In genomic region chr11:132921597-132921996, GRCh38 we compare ENCODE assay signal across 30 cellular contexts.
"Had no signal": no experiment of that assay in that cellular context is flagged by ENCODE, and none has a peak within 500 bp of the region (broad histone marks: within the 10 kb centered on the region; RNA-seq: fewer than 3 reads in every experiment).

No MANE protein-coding gene starts in this region.

- H3K27ac Mint-ChIP-seq: natural killer cell; neural progenitor cell; progenitor cell of endocrine pancreas; stimulated activated memory B cell treated with anti-CD40 and anti-IgM and Interleukin-4, amounts not matched to agents 10 μg/mL and 1 μg/mL and 100 μg/mL, for 72 hours; stimulated activated naive CD8-positive, alpha-beta T cell treated with anti-CD3 and anti-CD28 coated beads, Interleukin-15, amount 100 ng/mL, for 72 hours; type B pancreatic cell had no signal

- H3K4me1 Mint-ChIP-seq: natural killer cell; stimulated activated memory B cell treated with anti-CD40 and anti-IgM and Interleukin-4, amounts not matched to agents 10 μg/mL and 1 μg/mL and 100 μg/mL, for 72 hours; stimulated activated naive CD8-positive, alpha-beta T cell treated with anti-CD3 and anti-CD28 coated beads, Interleukin-15, amount 100 ng/mL, for 72 hours had no signal

- H3K4me2 ChIP-seq: neural progenitor cell, smooth muscle cell had no signal

- DNase-seq: natural killer cell; occipital lobe; ovary; posterior cingulate gyrus; psoas muscle; right cardiac atrium; spleen; stimulated activated CD4-positive, alpha-beta T cell treated with anti-CD3 and anti-CD28 coated beads, Interleukin-12 subunit alpha, Interleukin-12 subunit beta, amount 100 ng/mL, for 4 hours; stimulated activated CD4-positive, alpha-beta T cell treated with anti-CD3 and anti-CD28 coated beads, Interleukin-1b, Interleukin-23, amount 100 ng/mL, for 48 hours; stimulated activated CD4-positive, alpha-beta T cell treated with anti-CD3 and anti-CD28 coated beads, Interleukin-4, amount 100 ng/mL, for 1 hour; stimulated activated CD4-positive, alpha-beta T cell treated with anti-CD3 and anti-CD28 coated beads, Interleukin-4, amount 100 ng/mL, for 4 hours; stimulated activated CD8-positive, alpha-beta memory T cell treated with anti-CD3 and anti-CD28 coated beads, Interleukin-4, amount 100 ng/mL, for 48 hours; stimulated activated naive CD4-positive, alpha-beta T cell; stimulated activated naive CD8-positive, alpha-beta T cell treated with anti-CD3 and anti-CD28 coated beads, Interleukin-15, amount 100 ng/mL, for 72 hours; stimulated activated naive CD8-positive, alpha-beta T cell treated with anti-CD3 and anti-CD28 coated beads, Interleukin-15, Interleukin-2, amounts not matched to agents 100 U/mL and 50 U/mL, for 24 hours; substantia nigra; testis; tibial artery; transverse colon; upper lobe of right lung; uterus had no signal

- H3K27me3 Mint-ChIP-seq: stimulated activated memory B cell treated with anti-CD40 and anti-IgM and Interleukin-4, amounts not matched to agents 10 μg/mL and 1 μg/mL and 100 μg/mL, for 72 hours had no signal

- H3K36me3 Mint-ChIP-seq: natural killer cell; neural progenitor cell; stimulated activated memory B cell treated with anti-CD40 and anti-IgM and Interleukin-4, amounts not matched to agents 10 μg/mL and 1 μg/mL and 100 μg/mL, for 72 hours; type B pancreatic cell had no signal

- H3K4me3 ChIP-seq: neural progenitor cell, ovary, psoas muscle, skin epidermis, smooth muscle cell, spleen, suprapubic skin, testis, tibial artery, transverse colon, upper lobe of right lung, uterus had no signal

- H3K9me3 Mint-ChIP-seq: stimulated activated naive CD8-positive, alpha-beta T cell treated with anti-CD3 and anti-CD28 coated beads, Interleukin-15, amount 100 ng/mL, for 72 hours had no signal

- H3K27me3 ChIP-seq: neural progenitor cell, ovary, spleen, suprapubic skin, testis, tibial artery, transverse colon, upper lobe of right lung, uterus had no signal

- H3K79me2 ChIP-seq: parathyroid adenoma had no signal

- ATAC-seq: natural killer cell; psoas muscle; right cardiac atrium; sciatic nerve; stimulated activated memory B cell treated with anti-CD40 and anti-IgM and Interleukin-4, amounts not matched to agents 10 μg/mL and 1 μg/mL and 100 μg/mL, for 72 hours; stimulated activated naive CD8-positive, alpha-beta T cell treated with anti-CD3 and anti-CD28 coated beads, Interleukin-15, amount 100 ng/mL, for 72 hours; stimulated activated naive CD8-positive, alpha-beta T cell treated with anti-CD3 and anti-CD28 coated beads, Interleukin-15, Interleukin-2, amounts not matched to agents 100 U/mL and 50 U/mL, for 24 hours; upper lobe of right lung had no signal

- H3K9me3 ChIP-seq: ovary, psoas muscle, suprapubic skin, testis, tibial artery, transverse colon, upper lobe of right lung, uterus had no signal

- H2AFZ ChIP-seq: neural progenitor cell, parathyroid adenoma had no signal

- H3K9ac ChIP-seq: neural progenitor cell, parathyroid adenoma had no signal

- H3K36me3 ChIP-seq: neural progenitor cell, ovary, spleen, suprapubic skin, tibial artery, transverse colon, upper lobe of right lung, uterus had no signal

- H3K4me1 ChIP-seq: parathyroid adenoma, psoas muscle, spleen, suprapubic skin, testis, tibial artery, transverse colon, upper lobe of right lung, uterus had no signal

- H3K4me3 Mint-ChIP-seq: natural killer cell; neural progenitor cell; stimulated activated memory B cell treated with anti-CD40 and anti-IgM and Interleukin-4, amounts not matched to agents 10 μg/mL and 1 μg/mL and 100 μg/mL, for 72 hours; stimulated activated naive CD8-positive, alpha-beta T cell treated with anti-CD3 and anti-CD28 coated beads, Interleukin-15, amount 100 ng/mL, for 72 hours had no signal

- H3K27ac ChIP-seq: neural progenitor cell, ovary, parathyroid adenoma, psoas muscle, skin epidermis, spleen, suprapubic skin, testis, tibial artery, transverse colon, upper lobe of right lung, uterus had no signal
